ENCODE assay signal across 27 cellular contexts in the genomic region with DNA sequence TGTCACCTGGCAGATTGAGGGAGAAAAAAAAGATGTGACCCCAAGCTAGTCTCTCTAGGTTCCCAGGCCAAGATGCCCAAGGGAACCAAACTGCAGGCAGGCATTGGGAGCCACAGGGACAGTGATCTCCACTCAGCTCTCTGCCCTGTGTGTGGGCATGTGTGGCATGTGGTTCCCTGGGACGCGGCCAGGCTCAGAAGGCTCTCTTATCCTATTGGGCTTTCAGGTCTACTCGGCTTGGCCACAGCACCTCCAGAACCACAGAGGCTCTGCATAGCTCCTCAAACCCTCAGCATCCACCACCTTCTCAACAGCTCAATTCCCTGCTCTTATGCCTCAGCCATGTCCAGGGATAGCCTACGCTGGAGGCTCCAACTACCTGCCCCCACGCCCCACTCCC. TPM values are rescaled to one million over a fixed set of nuclear protein-coding genes. Genes with fewer than 3 reads are reported as not detected.
"Had no signal": no experiment of that assay in that cellular context is flagged by ENCODE, and none has a peak within 500 bp of the region (broad histone marks: within the 10 kb centered on the region; RNA-seq: fewer than 3 reads in every experiment).

No MANE protein-coding gene starts in this region.

- H3K4me3 ChIP-seq: hepatocyte, left lung, ovary, thoracic aorta, upper lobe of left lung had no signal

- H3K27me3 Mint-ChIP-seq: activated CD4-positive, alpha-beta T cell treated with anti-CD3 and anti-CD28 coated beads for 36 hours; activated naive CD8-positive, alpha-beta T cell treated with anti-CD3 and anti-CD28 coated beads, Interleukin-2, amount 10 ng/mL, durations not matched to agents 7 days and 5 days; natural killer cell treated with Interleukin-12 subunit alpha and Interleukin-12 subunit beta and Interleukin-15 and Interleukin-18, amount 100 ng/mL, for 72 hours had no signal

- FAIRE-seq: endometrium, TTC549 had no signal

- ATAC-seq: activated CD4-positive, alpha-beta T cell treated with anti-CD3 and anti-CD28 coated beads for 36 hours; activated T-cell treated with anti-CD3 and anti-CD28 coated beads, Interleukin-2, amount 50 U/mL, for 4 hours; left lung; WTC11 had no signal

- H3K9me3 ChIP-seq: left lung, ovary, thoracic aorta, upper lobe of left lung had no signal

- H3K36me3 ChIP-seq: ovary, thoracic aorta, upper lobe of left lung had no signal

- H3K4me3 Mint-ChIP-seq: activated CD4-positive, alpha-beta T cell treated with anti-CD3 and anti-CD28 coated beads for 36 hours; activated naive CD8-positive, alpha-beta T cell treated with anti-CD3 and anti-CD28 coated beads, Interleukin-2, amount 10 ng/mL, durations not matched to agents 7 days and 5 days; activated T-cell treated with anti-CD3 and anti-CD28 coated beads, Interleukin-2, amount 50 U/mL, for 4 hours; dendritic cell treated with granulocyte-macrophage colony-stimulating factor and Interleukin-4, amounts not matched to agents 40 ng/mL and 50 ng/mL, for 4 days; immature natural killer cell; natural killer cell treated with Interleukin-12 subunit alpha and Interleukin-12 subunit beta and Interleukin-15 and Interleukin-18, amount 100 ng/mL, for 72 hours; WTC11 had no signal

- H3K4me1 ChIP-seq: upper lobe of left lung had no signal

- H3K4me1 Mint-ChIP-seq: WTC11 had no signal

- DNase-seq: activated CD4-positive, alpha-beta T cell treated with anti-CD3 and anti-CD28 coated beads for 36 hours; activated CD4-positive, alpha-beta T cell treated with anti-CD3 and anti-CD28 coated beads, Interleukin-2, amount 50 U/mL, for 48 hours; activated CD8-positive, alpha-beta memory T cell treated with anti-CD3 and anti-CD28 coated beads, Interleukin-2, amount 50 U/mL, for 48 hours; activated naive CD4-positive, alpha-beta T cell treated with Interleukin-2 at 50 U/mL for 16 hours; activated naive CD8-positive, alpha-beta T cell treated with anti-CD3 and anti-CD28 coated beads, Interleukin-2, amount 10 ng/mL, durations not matched to agents 7 days and 5 days; activated T-cell treated with anti-CD3 and anti-CD28 coated beads, Interleukin-2, amount 50 U/mL, for 4 hours; amniotic stem cell; effector CD4-positive, alpha-beta T cell; erythroblast; immature natural killer cell; left lung; mammary epithelial cell; midbrain; ovary; stimulated activated CD4-positive, alpha-beta T cell treated with anti-CD3 and anti-CD28 coated beads, Interleukin-2, amount 100 ng/mL, for 48 hours; stimulated activated naive CD4-positive, alpha-beta T cell; T-helper 1 cell; upper lobe of left lung had no signal

- H3K27ac ChIP-seq: hepatocyte, left lung, ovary, thoracic aorta, upper lobe of left lung had no signal

- H3K27me3 ChIP-seq: hepatocyte, left lung, ovary, upper lobe of left lung had no signal

- H3K36me3 Mint-ChIP-seq: natural killer cell treated with Interleukin-12 subunit alpha and Interleukin-12 subunit beta and Interleukin-15 and Interleukin-18, amount 100 ng/mL, for 72 hours had no signal

- H3K27ac Mint-ChIP-seq: activated CD4-positive, alpha-beta T cell treated with anti-CD3 and anti-CD28 coated beads for 36 hours; activated naive CD8-positive, alpha-beta T cell treated with anti-CD3 and anti-CD28 coated beads, Interleukin-2, amount 10 ng/mL, durations not matched to agents 7 days and 5 days; dendritic cell treated with granulocyte-macrophage colony-stimulating factor and Interleukin-4, amounts not matched to agents 40 ng/mL and 50 ng/mL, for 4 days; natural killer cell treated with Interleukin-12 subunit alpha and Interleukin-12 subunit beta and Interleukin-15 and Interleukin-18, amount 100 ng/mL, for 72 hours; WTC11 had no signal

- H3K9me3 Mint-ChIP-seq: activated naive CD8-positive, alpha-beta T cell treated with anti-CD3 and anti-CD28 coated beads, Interleukin-2, amount 10 ng/mL, durations not matched to agents 7 days and 5 days; activated T-cell treated with anti-CD3 and anti-CD28 coated beads, Interleukin-2, amount 50 U/mL, for 4 hours; dendritic cell treated with granulocyte-macrophage colony-stimulating factor and Interleukin-4, amounts not matched to agents 40 ng/mL and 50 ng/mL, for 4 days; immature natural killer cell; natural killer cell treated with Interleukin-12 subunit alpha and Interleukin-12 subunit beta and Interleukin-15 and Interleukin-18, amount 100 ng/mL, for 72 hours; WTC11 had no signal

RNA-seq across cellular contexts. Expression of a gene that starts 22.0 kb away (rescaled TPM):
- polyA plus RNA-seq: immature natural killer cell had no signal

RNA-seq across cellular contexts. Expression of a gene that starts 29.2 kb away (rescaled TPM):
- total RNA-seq: fibroblast of lung, hepatocyte, kidney epithelial cell, left lung, mammary epithelial cell, thoracic aorta had no signal
- polyA plus RNA-seq: fibroblast of lung, hepatocyte, mammary epithelial cell had no signal
